In the genomic region with DNA sequence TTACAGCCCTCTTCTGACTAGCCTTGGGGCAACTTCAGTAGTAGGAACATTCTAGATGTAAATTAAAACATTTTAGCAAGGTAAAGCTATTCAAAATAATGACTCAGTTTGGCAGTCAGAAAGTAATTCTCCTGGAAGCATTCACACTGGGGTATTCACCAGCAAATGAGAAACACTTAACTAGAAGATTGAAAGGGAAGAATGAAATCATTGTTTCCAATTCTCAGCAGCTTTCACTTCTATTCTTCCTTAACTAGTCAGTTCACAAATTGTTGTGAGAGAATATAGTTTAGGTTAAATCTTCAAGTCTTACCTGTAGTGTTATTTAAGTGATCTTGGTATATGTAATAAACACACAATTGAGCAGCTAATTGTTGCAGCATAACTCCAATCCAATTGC, we compare ENCODE assay signal across 19 cellular contexts.
A peak's percentile ranks its signal among the peaks of the same experiment; 100 is the strongest.
DNase-seq lines count a peak whose midpoint lies in the region; ATAC-seq and TF ChIP-seq lines count a peak whose summit lies in the region.
"Had no signal": no experiment of that assay in that cellular context is flagged by ENCODE, and none has a peak within 500 bp of the region (broad histone marks: within the 10 kb centered on the region; RNA-seq: fewer than 3 reads in every experiment).

No MANE protein-coding gene starts in this region.

- no peaks in the 10 kb centered on the region for H3K9me2 ChIP-seq in GM23338 (ENCODE audit: insufficient read depth)

- TF ChIP-seq CTCF in GM23338 (conservative IDR thresholded peaks at IDR 0.05; ENCODE audit: low read depth in 2 of 2): no peak

- H2AK5ac ChIP-seq in mesendoderm (ENCODE audit: low read length): no peak overlapping the region

- H3K4me1 Mint-ChIP-seq in GM23338: peaks cover 35% of the 10 kb centered on the region
- H3K4me1 Mint-ChIP-seq: CD4-positive, CD25-positive, alpha-beta regulatory T cell had no signal

- no peak overlapping the region for H3K9ac ChIP-seq in mesendoderm (ENCODE audit: low read length)

- H3K18ac ChIP-seq in mesendoderm (ENCODE audit: low read length): no peak overlapping the region

- H4K5ac ChIP-seq in mesendoderm (ENCODE audit: low read length): no peak overlapping the region

- H3K4me3 Mint-ChIP-seq in GM23338: no peak overlapping the region
- H3K4me3 Mint-ChIP-seq: CD4-positive, CD25-positive, alpha-beta regulatory T cell had no signal

- peak overlapping the region; percentile 62 for H3K27ac Mint-ChIP-seq in GM23338

- no peaks in the 10 kb centered on the region for H4K20me1 ChIP-seq in GM23338 (replicated peaks; ENCODE audit: insufficient read depth)

- H3K4me1 ChIP-seq in GM23338 (ENCODE audit: insufficient read depth): peaks cover 25% of the 10 kb centered on the region
- no peaks in the 10 kb centered on the region for H3K4me1 ChIP-seq in mesendoderm (ENCODE audit: control insufficient read depth, low read depth, low read length)

- H3K27me3 ChIP-seq in GM23338 (ENCODE audit: insufficient read depth) (no peaks in the 10 kb centered on the region), mesendoderm (ENCODE audit: insufficient read depth, low read length, poor library complexity) (no peaks in the 10 kb centered on the region)
- H3K27me3 ChIP-seq: BE2C had no signal

- H3K79me2 ChIP-seq in GM23338 (replicated peaks; ENCODE audit: insufficient read depth): no peaks in the 10 kb centered on the region
- H3K79me2 ChIP-seq in mesendoderm (ENCODE audit: control insufficient read depth, insufficient read depth, low read length): no peaks in the 10 kb centered on the region

- no peak overlapping the region for H2BK120ac ChIP-seq in mesendoderm (ENCODE audit: low read depth, low read length)

- H3F3A ChIP-seq in GM23338 (replicated peaks; ENCODE audit: low read depth): no peaks in the 10 kb centered on the region

- H3K27ac ChIP-seq in GM23338 (ENCODE audit: low read depth) (peak overlapping the region; percentile 91), mesendoderm (ENCODE audit: low read depth, low read length) (peak overlapping the region; percentile 36)

- no peak overlapping the region for H3K56ac ChIP-seq in mesendoderm (ENCODE audit: low read length)

- H3K4ac ChIP-seq in mesendoderm (ENCODE audit: low read depth, low read length): no peak overlapping the region

- H3K23ac ChIP-seq in mesendoderm (ENCODE audit: low read length): no peak overlapping the region

- peaks cover 22% of the 10 kb centered on the region for H3K36me3 Mint-ChIP-seq in GM23338 (ENCODE audit: low read depth)
- H3K36me3 Mint-ChIP-seq: CD4-positive, CD25-positive, alpha-beta regulatory T cell had no signal

- H3K27me3 Mint-ChIP-seq in GM23338 (ENCODE audit: insufficient read depth, low read depth, poor library complexity): no peaks in the 10 kb centered on the region
- H3K27me3 Mint-ChIP-seq: CD4-positive, CD25-positive, alpha-beta regulatory T cell had no signal

- H3K9me3 Mint-ChIP-seq in GM23338: peaks cover 16% of the 10 kb centered on the region

- H3K4me2 ChIP-seq in GM23338 (peak overlapping the region; percentile 29), mesendoderm (ENCODE audit: low read length) (no peak overlapping the region)

- no peak overlapping the region for H4K8ac ChIP-seq in mesendoderm (ENCODE audit: low read depth, low read length)

- H3K79me1 ChIP-seq in mesendoderm (ENCODE audit: low read length): no peaks in the 10 kb centered on the region

- H3K4me3 ChIP-seq in GM23338 (no peak overlapping the region), mesendoderm (ENCODE audit: low read length) (no peak overlapping the region)

- H2BK15ac ChIP-seq in mesendoderm (replicated peaks; ENCODE audit: low read depth): peak overlapping the region; percentile 78

- H3K36me3 ChIP-seq in GM23338 (ENCODE audit: insufficient read depth): no peaks in the 10 kb centered on the region
- no peaks in the 10 kb centered on the region for H3K36me3 ChIP-seq in mesendoderm (ENCODE audit: control insufficient read depth, insufficient read depth, low read length)
- H3K36me3 ChIP-seq: BE2C had no signal

- in situ Hi-C loops in SK-MEL-5 (cut with HindIII; ENCODE audit: low pct_unique_long_range_greater_than_20kb, low sequenced_read_pairs): no loop called here

- DNase-seq in GM23338 (ENCODE audit: low spot score): peak; percentile 50
- peak; percentile 37 for DNase-seq in SK-MEL-5 (ENCODE audit: low read depth, low spot score)
- DNase-seq in iPS DF 4.7 (ENCODE audit: extremely low read depth, low spot score): peak; percentile 58
- peak; percentile 62 for DNase-seq in mesendoderm
- DNase-seq in DMS79 (lab: John Stamatoyannopoulos, UW): no peak
- no peak for DNase-seq in activated CD4-positive, alpha-beta T cell treated with anti-CD3 and anti-CD28 coated beads, Interleukin-2, amount 50 U/mL, for 1 hour
- DNase-seq: BE2C; CD4-positive, CD25-positive, alpha-beta regulatory T cell; COR-L47; IMR-90; NCI-H1417; NCI-H187; NCI-H2107; NCI-H345; NCI-H524 treated with DMSO at 0.1 percent for 48 hours; PC-3; RPMI8226; SHP77 treated with DMSO at 0.1 percent for 48 hours had no signal

- ATAC-seq in GM23338: peak; percentile 75
- ATAC-seq in activated CD4-positive, CD25-positive, alpha-beta regulatory T cell treated with anti-CD3 and anti-CD28 coated beads, Interleukin-2, amount 50 U/mL, for 24 hours: no peak
- ATAC-seq: PC-3 had no signal

- no peak overlapping the region for H2BK5ac ChIP-seq in mesendoderm (ENCODE audit: low read length)

- no peak overlapping the region for H2AFZ ChIP-seq in GM23338

TF ChIP-seq in GM23338, 12 proteins besides CTCF, POLR2A, EP300 and RAD21:
- TF ChIP-seq ZNF114 (CRISPR knock-in tag; IDR thresholded peaks at IDR 0.05) (no peak), NANOG (IDR thresholded peaks at IDR 0.05; ENCODE audit: borderline replicate concordance) (peak; percentile 97)

Comparison
In these comparisons a context has a peak if more than half of its experiments do, and no peak if none do; other contexts are left out.
1. DNase-seq: peak in GM23338 (single experiment), SK-MEL-5 (single experiment), iPS DF 4.7 (single experiment) and mesendoderm (single experiment); none in DMS79 (single experiment) and activated CD4-positive, alpha-beta T cell treated with anti-CD3 and anti-CD28 coated beads, Interleukin-2, amount 50 U/mL, for 1 hour (single experiment).